ENCODE assay signal across 35 cellular contexts in the genomic region with DNA sequence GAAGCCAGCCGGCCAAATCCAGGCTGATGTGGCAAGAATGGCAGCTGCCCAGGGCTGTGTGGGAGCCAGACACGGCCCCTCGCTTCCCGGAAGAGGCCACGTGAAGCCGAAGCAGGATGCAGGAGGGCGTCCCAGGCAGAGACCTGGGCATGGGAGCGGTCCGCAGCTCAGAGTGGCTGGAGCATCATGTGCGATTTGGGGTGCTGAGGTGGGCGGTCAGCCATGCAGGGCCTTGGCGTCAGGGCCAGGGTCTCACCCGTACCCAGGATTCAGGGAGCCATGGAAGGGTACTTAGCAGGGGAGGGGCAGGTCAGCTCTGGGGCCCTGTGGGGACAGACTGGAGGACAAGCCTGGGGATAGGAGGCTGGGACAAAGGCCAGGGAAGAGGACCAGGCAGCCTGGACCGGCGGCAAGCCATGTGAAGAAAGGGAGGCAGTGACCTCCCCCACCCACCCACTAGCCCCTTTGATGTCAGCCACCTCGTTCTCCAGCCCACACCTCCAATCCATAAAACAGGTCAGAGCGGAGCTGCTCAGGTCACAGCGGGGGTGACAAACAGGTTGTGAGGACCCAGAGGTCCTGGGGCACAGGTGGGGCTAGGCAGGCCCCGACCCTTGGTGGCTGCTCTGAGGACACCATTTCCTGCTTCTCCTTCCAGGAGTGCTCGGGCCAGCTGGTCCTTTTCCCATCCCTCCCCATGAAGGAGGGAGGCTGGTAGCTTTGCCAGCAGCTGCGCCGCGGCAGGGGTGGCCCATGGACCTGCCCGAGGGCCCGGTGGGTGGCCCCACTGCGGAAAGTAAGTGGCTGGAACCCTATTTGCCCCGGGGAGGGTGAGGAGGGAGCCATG. TPM values are rescaled to one million over a fixed set of nuclear protein-coding genes. Genes with fewer than 3 reads are reported as not detected.
DNase-seq lines count a peak whose midpoint lies in the region; ATAC-seq and TF ChIP-seq lines count a peak whose summit lies in the region.
"Had no signal": no experiment of that assay in that cellular context is flagged by ENCODE, and none has a peak within 500 bp of the region (broad histone marks: within the 10 kb centered on the region; RNA-seq: fewer than 3 reads in every experiment).

No MANE protein-coding gene starts in this region.

- intact Hi-C loops in activated CD4-positive, alpha-beta memory T cell treated with anti-CD3 and anti-CD28 coated beads for 36 hours (cut with micrococcal nuclease), result no loop called here

- H3K4me3 Mint-ChIP-seq in activated CD4-positive, alpha-beta memory T cell treated with anti-CD3 and anti-CD28 coated beads for 36 hours, result peak overlapping the region; percentile 16
- H3K4me3 Mint-ChIP-seq in activated CD4-positive, alpha-beta memory T cell treated with anti-CD3 and anti-CD28 coated beads, Interleukin-2, amount 10 ng/mL, durations not matched to agents 7 days and 5 days, result no peak overlapping the region
- H3K4me3 Mint-ChIP-seq in IgD-negative memory B cell (peak overlapping the region; percentile 12 to 77 (median 54)), memory B cell (peak overlapping the region; percentile 58), HFFc6 (no peak overlapping the region), nephron progenitor cell (no peak overlapping the region)
- no peak overlapping the region for H3K4me3 Mint-ChIP-seq in stimulated activated naive B cell treated with anti-CD40 and anti-IgM and Interleukin-4, amounts not matched to agents 10 μg/mL and 1 μg/mL and 100 μg/mL, for 72 hours
- H3K4me3 Mint-ChIP-seq: activated CD4-positive, alpha-beta T cell treated with anti-CD3 and anti-CD28 coated beads for 36 hours; activated T-cell treated with anti-CD3 and anti-CD28 coated beads, Interleukin-2, amount 50 U/mL, for 24 hours; effector memory CD8-positive, alpha-beta T cell; neural crest cell had no signal

- DNase-seq in activated CD4-positive, alpha-beta memory T cell treated with anti-CD3 and anti-CD28 coated beads for 36 hours, result no peak
- DNase-seq in activated CD4-positive, alpha-beta memory T cell treated with anti-CD3 and anti-CD28 coated beads, Interleukin-2, amount 10 ng/mL, durations not matched to agents 7 days and 5 days, result no peak
- DNase-seq in memory B cell (ENCODE audit: low spot score in 2 of 2) (no peak), HFFc6 (no peak), nephron progenitor cell (no peak)
- DNase-seq in stimulated activated naive B cell treated with anti-CD40 and anti-IgM and Interleukin-4, amounts not matched to agents 10 μg/mL and 1 μg/mL and 100 μg/mL, for 72 hours, result no peak
- DNase-seq: activated CD4-positive, alpha-beta T cell treated with anti-CD3 and anti-CD28 coated beads for 36 hours; activated gamma-delta T cell; activated T-cell treated with anti-CD3 and anti-CD28 coated beads, Interleukin-2, amount 50 U/mL, for 24 hours; BE2C; effector memory CD8-positive, alpha-beta T cell; immature natural killer cell; KG1; left cardiac atrium; MG63; NCI-H1105 treated with DMSO at 0.1 percent for 48 hours; NCI-H2029 treated with DMSO at 0.1 percent for 48 hours; NCI-H226; NCI-H526 treated with DMSO at 0.1 percent for 48 hours; posterior cingulate gyrus; right cardiac atrium; SIG-M5; stimulated activated CD4-positive, alpha-beta T cell treated with anti-CD3 and anti-CD28 coated beads, Interleukin-2, amount 100 ng/mL, for 24 hours; stomach; uterus had no signal

- TF ChIP-seq CTCF in HFFc6 (IDR thresholded peaks at IDR 0.05), result no peak
- TF ChIP-seq CTCF in nephron progenitor cell (IDR thresholded peaks at IDR 0.05), result no peak

- no peak overlapping the region for H3K27ac Mint-ChIP-seq in activated CD4-positive, alpha-beta memory T cell treated with anti-CD3 and anti-CD28 coated beads for 36 hours
- no peak overlapping the region for H3K27ac Mint-ChIP-seq in activated CD4-positive, alpha-beta memory T cell treated with anti-CD3 and anti-CD28 coated beads, Interleukin-2, amount 10 ng/mL, durations not matched to agents 7 days and 5 days
- H3K27ac Mint-ChIP-seq in IgD-negative memory B cell, result peak overlapping the region; percentile 67 to 87 (median 84)
- H3K27ac Mint-ChIP-seq in memory B cell, result peak overlapping the region; percentile 70
- H3K27ac Mint-ChIP-seq in stimulated activated naive B cell treated with anti-CD40 and anti-IgM and Interleukin-4, amounts not matched to agents 10 μg/mL and 1 μg/mL and 100 μg/mL, for 72 hours, result peak overlapping the region; percentile 26
- H3K27ac Mint-ChIP-seq in HFFc6, result no peak overlapping the region
- no peak overlapping the region for H3K27ac Mint-ChIP-seq in nephron progenitor cell
- H3K27ac Mint-ChIP-seq: activated CD4-positive, alpha-beta T cell treated with anti-CD3 and anti-CD28 coated beads for 36 hours; activated T-cell treated with anti-CD3 and anti-CD28 coated beads, Interleukin-2, amount 50 U/mL, for 24 hours had no signal

- H3K9me3 Mint-ChIP-seq in activated CD4-positive, alpha-beta memory T cell treated with anti-CD3 and anti-CD28 coated beads for 36 hours, result no peaks in the 10 kb centered on the region
- no peaks in the 10 kb centered on the region for H3K9me3 Mint-ChIP-seq in activated CD4-positive, alpha-beta memory T cell treated with anti-CD3 and anti-CD28 coated beads, Interleukin-2, amount 10 ng/mL, durations not matched to agents 7 days and 5 days
- H3K9me3 Mint-ChIP-seq in IgD-negative memory B cell, result no peaks in the 10 kb centered on the region
- peaks cover 1% of the 10 kb centered on the region for H3K9me3 Mint-ChIP-seq in memory B cell
- H3K9me3 Mint-ChIP-seq in stimulated activated naive B cell treated with anti-CD40 and anti-IgM and Interleukin-4, amounts not matched to agents 10 μg/mL and 1 μg/mL and 100 μg/mL, for 72 hours, result no peaks in the 10 kb centered on the region
- no peaks in the 10 kb centered on the region for H3K9me3 Mint-ChIP-seq in HFFc6
- H3K9me3 Mint-ChIP-seq in nephron progenitor cell, result peaks cover 8% of the 10 kb centered on the region
- H3K9me3 Mint-ChIP-seq: activated T-cell treated with anti-CD3 and anti-CD28 coated beads, Interleukin-2, amount 50 U/mL, for 24 hours; effector memory CD8-positive, alpha-beta T cell; immature natural killer cell; neural crest cell had no signal

- POLR2A ChIA-PET in activated CD4-positive, alpha-beta memory T cell treated with anti-CD3 and anti-CD28 coated beads for 36 hours (lab: Charles Lee), result no interaction called here
- POLR2A ChIA-PET in activated CD4-positive, alpha-beta memory T cell treated with anti-CD3 and anti-CD28 coated beads, Interleukin-2, amount 10 ng/mL, durations not matched to agents 7 days and 5 days (lab: Charles Lee), result interaction anchor here (0.7 to 2.5 kb wide), 5 partner anchors 19 to 98 kb away, joined by 3 to 11 read pairs (median 3); no protein-coding TSS in a partner anchor

- peaks cover 2% of the 10 kb centered on the region for H3K27me3 Mint-ChIP-seq in activated CD4-positive, alpha-beta memory T cell treated with anti-CD3 and anti-CD28 coated beads for 36 hours
- H3K27me3 Mint-ChIP-seq in activated CD4-positive, alpha-beta memory T cell treated with anti-CD3 and anti-CD28 coated beads, Interleukin-2, amount 10 ng/mL, durations not matched to agents 7 days and 5 days, result peaks cover 10% of the 10 kb centered on the region
- H3K27me3 Mint-ChIP-seq in IgD-negative memory B cell (no peaks in the 10 kb centered on the region), memory B cell (no peaks in the 10 kb centered on the region), HFFc6 (ENCODE audit: insufficient read depth) (peaks cover 19% of the 10 kb centered on the region), nephron progenitor cell (ENCODE audit: low read depth, poor library complexity) (peaks cover 20% of the 10 kb centered on the region)
- peaks cover 0 to 4% of the 10 kb centered on the region in 2 donors for H3K27me3 Mint-ChIP-seq in stimulated activated naive B cell treated with anti-CD40 and anti-IgM and Interleukin-4, amounts not matched to agents 10 μg/mL and 1 μg/mL and 100 μg/mL, for 72 hours
- H3K27me3 Mint-ChIP-seq: activated CD4-positive, alpha-beta T cell treated with anti-CD3 and anti-CD28 coated beads for 36 hours; activated T-cell treated with anti-CD3 and anti-CD28 coated beads, Interleukin-2, amount 50 U/mL, for 24 hours; effector memory CD8-positive, alpha-beta T cell had no signal

- no peaks in the 10 kb centered on the region for H3K36me3 Mint-ChIP-seq in activated CD4-positive, alpha-beta memory T cell treated with anti-CD3 and anti-CD28 coated beads for 36 hours
- no peaks in the 10 kb centered on the region for H3K36me3 Mint-ChIP-seq in activated CD4-positive, alpha-beta memory T cell treated with anti-CD3 and anti-CD28 coated beads, Interleukin-2, amount 10 ng/mL, durations not matched to agents 7 days and 5 days (ENCODE audit: low read depth)
- H3K36me3 Mint-ChIP-seq in IgD-negative memory B cell (no peaks in the 10 kb centered on the region), memory B cell (no peaks in the 10 kb centered on the region), HFFc6 (ENCODE audit: low read depth) (no peaks in the 10 kb centered on the region), nephron progenitor cell (ENCODE audit: low read depth) (no peaks in the 10 kb centered on the region)
- no peaks in the 10 kb centered on the region for H3K36me3 Mint-ChIP-seq in stimulated activated naive B cell treated with anti-CD40 and anti-IgM and Interleukin-4, amounts not matched to agents 10 μg/mL and 1 μg/mL and 100 μg/mL, for 72 hours
- H3K36me3 Mint-ChIP-seq: immature natural killer cell had no signal

- CTCF ChIA-PET in activated CD4-positive, alpha-beta memory T cell treated with anti-CD3 and anti-CD28 coated beads for 36 hours (lab: Charles Lee), result interaction anchor here (1.1 to 4.1 kb wide), 10 partner anchors 16 to 89 kb away, joined by 3 to 48 read pairs (median 12); a partner anchor contains a TSS
- CTCF ChIA-PET in activated CD4-positive, alpha-beta memory T cell treated with anti-CD3 and anti-CD28 coated beads, Interleukin-2, amount 10 ng/mL, durations not matched to agents 7 days and 5 days (lab: Charles Lee), result interaction anchor here (1.2 to 3.0 kb wide), 7 partner anchors 9 to 86 kb away, joined by 4 to 55 read pairs (median 14); no protein-coding TSS in a partner anchor

- ATAC-seq in memory B cell (ENCODE audit: low read depth) (no peak), HG03095 (IDR thresholded peaks at IDR 0.05; ENCODE audit: unreplicated experiment) (no peak)
- ATAC-seq in stimulated activated naive B cell treated with anti-CD40 and anti-IgM and Interleukin-4, amounts not matched to agents 10 μg/mL and 1 μg/mL and 100 μg/mL, for 72 hours (replicated peaks), result no peak
- ATAC-seq: activated CD4-positive, alpha-beta T cell treated with anti-CD3 and anti-CD28 coated beads for 36 hours; effector memory CD8-positive, alpha-beta T cell had no signal

- H3K4me1 Mint-ChIP-seq in activated CD4-positive, alpha-beta memory T cell treated with anti-CD3 and anti-CD28 coated beads for 36 hours (ENCODE audit: low read depth), result peaks cover 19% of the 10 kb centered on the region
- H3K4me1 Mint-ChIP-seq in activated CD4-positive, alpha-beta memory T cell treated with anti-CD3 and anti-CD28 coated beads, Interleukin-2, amount 10 ng/mL, durations not matched to agents 7 days and 5 days, result peaks cover 33% of the 10 kb centered on the region
- H3K4me1 Mint-ChIP-seq in IgD-negative memory B cell, result peaks cover 22 to 29% (median 26%) of the 10 kb centered on the region in 3 donors
- H3K4me1 Mint-ChIP-seq in memory B cell, result peaks cover 29% of the 10 kb centered on the region
- peaks cover 21 to 58% of the 10 kb centered on the region in 2 donors for H3K4me1 Mint-ChIP-seq in stimulated activated naive B cell treated with anti-CD40 and anti-IgM and Interleukin-4, amounts not matched to agents 10 μg/mL and 1 μg/mL and 100 μg/mL, for 72 hours
- H3K4me1 Mint-ChIP-seq in HFFc6 (ENCODE audit: low read depth), result peaks cover 6% of the 10 kb centered on the region
- H3K4me1 Mint-ChIP-seq in nephron progenitor cell, result peaks cover 30% of the 10 kb centered on the region

RNA-seq across cellular contexts. Expression of a gene that starts 2.3 kb away (rescaled TPM):
- total RNA-seq in activated CD4-positive, alpha-beta memory T cell treated with anti-CD3 and anti-CD28 coated beads for 36 hours, result 1 to 10 TPM; 2.3 to 2.6 TPM
- total RNA-seq in activated CD4-positive, alpha-beta memory T cell treated with anti-CD3 and anti-CD28 coated beads, Interleukin-2, amount 10 ng/mL, durations not matched to agents 7 days and 5 days, result under 1 TPM; 0.73 to 0.81 TPM
- polyA plus RNA-seq in IgD-negative memory B cell, result not detected
- not detected for total RNA-seq in HFFc6 (2021; fragmentation: NEBNext Ultra II Directional; extraction: Animal tissue kit (Norgen Biotek cat#: 25700))
- total RNA-seq: ascending aorta, glomerular endothelial cell, left cardiac atrium, lung microvascular endothelial cell, neural crest cell, right cardiac atrium had no signal
- polyA plus RNA-seq: cardiac muscle cell, immature natural killer cell, right cardiac atrium had no signal

RNA-seq across cellular contexts. Expression of a gene that starts 26.7 kb away (rescaled TPM):
- total RNA-seq in activated CD4-positive, alpha-beta memory T cell treated with anti-CD3 and anti-CD28 coated beads for 36 hours, result not detected
- not detected for total RNA-seq in activated CD4-positive, alpha-beta memory T cell treated with anti-CD3 and anti-CD28 coated beads, Interleukin-2, amount 10 ng/mL, durations not matched to agents 7 days and 5 days
- polyA plus RNA-seq in IgD-negative memory B cell, result 1.1 TPM
- not detected for total RNA-seq in HFFc6 (2021; fragmentation: NEBNext Ultra II Directional; extraction: Animal tissue kit (Norgen Biotek cat#: 25700))
- total RNA-seq: activated CD4-positive, alpha-beta T cell treated with anti-CD3 and anti-CD28 coated beads for 36 hours; ascending aorta; epithelial cell of proximal tubule; left cardiac atrium; stomach; T-helper 2 cell treated with Interferon-gamma antibody and Interleukin-4, amounts not matched to agents 100 ng/mL and 5 ng/mL, for 36 hours had no signal
- polyA plus RNA-seq: immature natural killer cell had no signal

RNA-seq across cellular contexts. Expression of a gene that starts 28.1 kb away (rescaled TPM):
- total RNA-seq in activated CD4-positive, alpha-beta memory T cell treated with anti-CD3 and anti-CD28 coated beads for 36 hours, result not detected
- not detected for total RNA-seq in activated CD4-positive, alpha-beta memory T cell treated with anti-CD3 and anti-CD28 coated beads, Interleukin-2, amount 10 ng/mL, durations not matched to agents 7 days and 5 days
- polyA plus RNA-seq in IgD-negative memory B cell, result 6.3 TPM
- 10 to 100 TPM; 16.5 to 23.1 (median 20.8) TPM for total RNA-seq in HFFc6 (2021; fragmentation: NEBNext Ultra II Directional; extraction: Animal tissue kit (Norgen Biotek cat#: 25700))
- total RNA-seq: activated CD4-positive, alpha-beta T cell treated with anti-CD3 and anti-CD28 coated beads for 36 hours; T-helper 2 cell treated with Interferon-gamma antibody and Interleukin-4, amounts not matched to agents 100 ng/mL and 5 ng/mL, for 36 hours had no signal
- polyA plus RNA-seq: immature natural killer cell had no signal

RNA-seq across cellular contexts. Expression of a gene that starts 32.9 kb away (rescaled TPM):
- not detected for total RNA-seq in activated CD4-positive, alpha-beta memory T cell treated with anti-CD3 and anti-CD28 coated beads for 36 hours
- total RNA-seq in activated CD4-positive, alpha-beta memory T cell treated with anti-CD3 and anti-CD28 coated beads, Interleukin-2, amount 10 ng/mL, durations not matched to agents 7 days and 5 days, result not detected
- not detected for polyA plus RNA-seq in IgD-negative memory B cell
- total RNA-seq in HFFc6 (2021; fragmentation: NEBNext Ultra II Directional; extraction: Animal tissue kit (Norgen Biotek cat#: 25700)), result not detected
- total RNA-seq: activated CD4-positive, alpha-beta T cell treated with anti-CD3 and anti-CD28 coated beads for 36 hours; ascending aorta; epithelial cell of proximal tubule; glomerular endothelial cell; left cardiac atrium; lung microvascular endothelial cell; neural crest cell; right cardiac atrium; stomach; T-helper 2 cell treated with Interferon-gamma antibody and Interleukin-4, amounts not matched to agents 100 ng/mL and 5 ng/mL, for 36 hours; uterus had no signal
- polyA plus RNA-seq: immature natural killer cell, right cardiac atrium, stomach, thymus had no signal

RNA-seq across cellular contexts. Expression of a gene that starts 34.8 kb away (rescaled TPM):
- total RNA-seq in activated CD4-positive, alpha-beta memory T cell treated with anti-CD3 and anti-CD28 coated beads for 36 hours, result not detected
- total RNA-seq in activated CD4-positive, alpha-beta memory T cell treated with anti-CD3 and anti-CD28 coated beads, Interleukin-2, amount 10 ng/mL, durations not matched to agents 7 days and 5 days, result not detected
- polyA plus RNA-seq in IgD-negative memory B cell, result not detected
- not detected for total RNA-seq in HFFc6 (2021; fragmentation: NEBNext Ultra II Directional; extraction: Animal tissue kit (Norgen Biotek cat#: 25700))
- total RNA-seq: activated CD4-positive, alpha-beta T cell treated with anti-CD3 and anti-CD28 coated beads for 36 hours; ascending aorta; epithelial cell of proximal tubule; glomerular endothelial cell; left cardiac atrium; lung microvascular endothelial cell; neural crest cell; right cardiac atrium; stomach; T-helper 2 cell treated with Interferon-gamma antibody and Interleukin-4, amounts not matched to agents 100 ng/mL and 5 ng/mL, for 36 hours; uterus had no signal
- polyA plus RNA-seq: immature natural killer cell, right cardiac atrium, stomach had no signal

Comparison
In these comparisons a context has a peak if more than half of its experiments do, and no peak if none do; other contexts are left out.
1. H3K4me3 Mint-ChIP-seq: peak in activated CD4-positive, alpha-beta memory T cell treated with anti-CD3 and anti-CD28 coated beads for 36 hours (single experiment), IgD-negative memory B cell (4 of 4) and memory B cell (single experiment); none in activated CD4-positive, alpha-beta memory T cell treated with anti-CD3 and anti-CD28 coated beads, Interleukin-2, amount 10 ng/mL, durations not matched to agents 7 days and 5 days (single experiment), stimulated activated naive B cell treated with anti-CD40 and anti-IgM and Interleukin-4, amounts not matched to agents 10 μg/mL and 1 μg/mL and 100 μg/mL, for 72 hours (0 of 2), HFFc6 (single experiment) and nephron progenitor cell (single experiment).
2. H3K27ac Mint-ChIP-seq: peak in IgD-negative memory B cell (3 of 3), memory B cell (single experiment) and stimulated activated naive B cell treated with anti-CD40 and anti-IgM and Interleukin-4, amounts not matched to agents 10 μg/mL and 1 μg/mL and 100 μg/mL, for 72 hours (single experiment); none in activated CD4-positive, alpha-beta memory T cell treated with anti-CD3 and anti-CD28 coated beads for 36 hours (single experiment), activated CD4-positive, alpha-beta memory T cell treated with anti-CD3 and anti-CD28 coated beads, Interleukin-2, amount 10 ng/mL, durations not matched to agents 7 days and 5 days (single experiment), HFFc6 (single experiment) and nephron progenitor cell (single experiment).
3. RNA of a gene that starts 28.1 kb away (total RNA-seq): 16.5 to 23.1 TPM in HFFc6; not detected in activated CD4-positive, alpha-beta memory T cell treated with anti-CD3 and anti-CD28 coated beads for 36 hours and not detected in activated CD4-positive, alpha-beta memory T cell treated with anti-CD3 and anti-CD28 coated beads, Interleukin-2, amount 10 ng/mL, durations not matched to agents 7 days and 5 days; every median in the first group is over 10 times any median in the second.